8 cellular contexts compared by ENCODE assay signal in genomic region chr13:52235900-52236595, GRCh38.
A peak's percentile ranks its signal among the peaks of the same experiment; 100 is the strongest.
DNase-seq lines count a peak whose midpoint lies in the region; ATAC-seq, FAIRE-seq and TF ChIP-seq lines count a peak whose summit lies in the region.
"Not testable (repeated sequence)": the region's sequence is repeated elsewhere in the genome, so short reads cannot be mapped to it uniquely, and the experiment has no call there.

No MANE protein-coding gene starts in this region.

- TF ChIP-seq CTCF in left ventricle myocardium inferior (IDR thresholded peaks at IDR 0.05; ENCODE audit: borderline replicate concordance): peak; percentile 73
- peak; percentile 72 for TF ChIP-seq CTCF in progenitor cell of endocrine pancreas (IDR thresholded peaks at IDR 0.05; ENCODE audit: unreplicated experiment)

- peak; percentile 83 for FAIRE-seq in A204.1 (lab: Jason Lieb, UNC)

- DNase-seq in NCI-H1694 treated with DMSO at 0.1 percent for 48 hours (lab: John Stamatoyannopoulos, UW): peak; percentile 37
- DNase-seq in SW480 (ENCODE audit: low spot score): peak; percentile 71
- DNase-seq in amniotic stem cell (lab: John Stamatoyannopoulos, UW): peak; percentile 38
- peak; percentile 27 for DNase-seq in left ventricle myocardium inferior
- peak; percentile 18 for DNase-seq in progenitor cell of endocrine pancreas (ENCODE audit: low spot score, unreplicated experiment)

- H3K27ac Mint-ChIP-seq in progenitor cell of endocrine pancreas: not testable (repeated sequence)

- not testable (repeated sequence) for H3K36me3 Mint-ChIP-seq in progenitor cell of endocrine pancreas (ENCODE audit: insufficient read depth)

- not testable (repeated sequence) for H3K4me3 ChIP-seq in left ventricle myocardium inferior

- intact Hi-C loops in left ventricle myocardium inferior (cut with micrococcal nuclease): not testable (repeated sequence)

- H3K27me3 Mint-ChIP-seq in progenitor cell of endocrine pancreas: not testable (repeated sequence)

- not testable (repeated sequence) for H3K4me3 Mint-ChIP-seq in progenitor cell of endocrine pancreas (ENCODE audit: low read depth)

- not testable (repeated sequence) for H3K27ac ChIP-seq in left ventricle myocardium inferior (replicated peaks)

- H3K4me1 Mint-ChIP-seq in progenitor cell of endocrine pancreas (ENCODE audit: low read depth): not testable (repeated sequence)

- ATAC-seq in GM18511 (IDR thresholded peaks at IDR 0.05; ENCODE audit: unreplicated experiment): peak; percentile 66
- peak; percentile 82 for ATAC-seq in HG02973 (IDR thresholded peaks at IDR 0.05; ENCODE audit: unreplicated experiment)

- H3K9me3 ChIP-seq in left ventricle myocardium inferior (replicated peaks): not testable (repeated sequence)

- H3K36me3 ChIP-seq in left ventricle myocardium inferior: not testable (repeated sequence)

- not testable (repeated sequence) for H3K9me3 Mint-ChIP-seq in progenitor cell of endocrine pancreas (ENCODE audit: low read depth)

- H3K27me3 ChIP-seq in left ventricle myocardium inferior (ENCODE audit: low read depth): not testable (repeated sequence)

- H3K4me1 ChIP-seq in left ventricle myocardium inferior: not testable (repeated sequence)

Comparison
In these comparisons a context has a peak if more than half of its experiments do, and no peak if none do; other contexts are left out.
1. DNase-seq: peak in every context shown above with its lines; median percentile 71 in SW480; 38 in amniotic stem cell; 37 in NCI-H1694 treated with DMSO at 0.1 percent for 48 hours; 27 in left ventricle myocardium inferior; 18 in progenitor cell of endocrine pancreas.